Comparison of ENCODE assay signal across 8 cellular contexts in genomic region chr6:31659649-31660223, GRCh38. TPM values are rescaled to one million over a fixed set of nuclear protein-coding genes. Genes with fewer than 3 reads are reported as not detected.
A peak's percentile ranks its signal among the peaks of the same experiment; 100 is the strongest.
DNase-seq lines count a peak whose midpoint lies in the region; FAIRE-seq and TF ChIP-seq lines count a peak whose summit lies in the region.

No MANE protein-coding gene starts in this region.

- H3K4me2 ChIP-seq in KMS-11: peak overlapping the region; percentile 87
- peak overlapping the region; percentile 99 for H3K4me2 ChIP-seq in astrocyte (ENCODE audit: low read length)

- DNase-seq in CD14-positive monocyte (ENCODE audit: low spot score) (no peak), astrocyte (ENCODE audit: low read depth) (peak; percentile 19), iris pigment epithelial cell (ENCODE audit: low read depth) (peak; percentile 36), retina (no peak), GM10248 (ENCODE audit: extremely low spot score) (no peak), RCC 7860 (ENCODE audit: low spot score) (no peak)

- peak overlapping the region; percentile 42; the same call in 1 of the 2 replicates for H3K27ac ChIP-seq in KMS-11
- peak overlapping the region; percentile 58 for H3K27ac ChIP-seq in astrocyte (ENCODE audit: low read depth, low read length)
- peak overlapping the region; percentile 87 for H3K27ac ChIP-seq in stomach smooth muscle (ENCODE audit: low read length)

- H3K36me3 Mint-ChIP-seq in CD14-positive monocyte (peaks cover 46 to 74% of the 10 kb centered on the region in 2 donors), astrocyte (ENCODE audit: low read depth, unreplicated experiment) (peaks cover 25% of the 10 kb centered on the region)

- H3K9me3 ChIP-seq in astrocyte (ENCODE audit: insufficient read depth, low read depth, low read length): no peaks in the 10 kb centered on the region
- H3K9me3 ChIP-seq in stomach smooth muscle (ENCODE audit: control insufficient read depth in 2 of 2, low read length in 2 of 2): no peaks in the 10 kb centered on the region

- peak overlapping the region; percentile 93 to 97 for H3K4me3 Mint-ChIP-seq in CD14-positive monocyte
- peak overlapping the region; percentile 90 for H3K4me3 Mint-ChIP-seq in astrocyte (ENCODE audit: unreplicated experiment)

- H3K9ac ChIP-seq in KMS-11: peak overlapping the region; percentile 60; the same call in 1 of the 2 replicates
- H3K9ac ChIP-seq in astrocyte (ENCODE audit: low read length): peak overlapping the region; percentile 85
- H3K9ac ChIP-seq in stomach smooth muscle (ENCODE audit: low read length in 2 of 2): peak overlapping the region; percentile 93 to 98

- H3K4me1 ChIP-seq in KMS-11 (ENCODE audit: low read depth, poor library complexity, severe bottlenecking) (peaks cover 45% of the 10 kb centered on the region), astrocyte (ENCODE audit: insufficient read depth, low read length) (peaks cover 43% of the 10 kb centered on the region), stomach smooth muscle (ENCODE audit: control insufficient read depth, insufficient read depth, low read length) (peaks cover 54% of the 10 kb centered on the region)

- H3K27me3 Mint-ChIP-seq in CD14-positive monocyte (ENCODE audit: low read depth in 3 of 3) (peaks cover 0 to 4% (median 0%) of the 10 kb centered on the region in 3 donors), astrocyte (ENCODE audit: low read depth, unreplicated experiment) (no peaks in the 10 kb centered on the region)

- H3K4me1 Mint-ChIP-seq in CD14-positive monocyte (peaks cover 80% of the 10 kb centered on the region), astrocyte (ENCODE audit: low read depth, unreplicated experiment) (peaks cover 29% of the 10 kb centered on the region)

- H3K27ac Mint-ChIP-seq in CD14-positive monocyte: peak overlapping the region; percentile 92 to 97 (median 95)
- peak overlapping the region; percentile 75 for H3K27ac Mint-ChIP-seq in astrocyte (ENCODE audit: unreplicated experiment)

- H3K27me3 ChIP-seq in KMS-11 (ENCODE audit: insufficient read depth, low read depth) (no peaks in the 10 kb centered on the region), astrocyte (ENCODE audit: insufficient read depth, low read length) (no peaks in the 10 kb centered on the region), stomach smooth muscle (ENCODE audit: control insufficient read depth in 1 of 2, insufficient read depth in 2 of 2, low read length in 2 of 2) (no peaks in the 10 kb centered on the region)

- intact Hi-C loops in CD14-positive monocyte (cut with micrococcal nuclease): loop anchor here in 1 of 2 donors (5.0 kb wide), 1 partner anchor 112 kb away; the partner anchor contains the start of genes ATP6V1G2 and NFKBIL1

- H2AFZ ChIP-seq in KMS-11 (ENCODE audit: low read depth) (no peak overlapping the region), astrocyte (ENCODE audit: low read depth, low read length) (no peak overlapping the region)

- POLR2A ChIA-PET in GM10248 (lab: Yijun Ruan, JAX): no interaction called here

- peaks cover 33% of the 10 kb centered on the region for H3K79me2 ChIP-seq in KMS-11 (ENCODE audit: insufficient read depth, low read depth)
- H3K79me2 ChIP-seq in astrocyte (ENCODE audit: insufficient read depth, low read length): peaks cover 82% of the 10 kb centered on the region

- CTCF ChIA-PET in GM10248 (lab: Yijun Ruan, JAX): interaction anchor here (1.7 kb wide), 1 partner anchor 71 kb away, joined by 3 read pairs; no protein-coding TSS in a partner anchor

- H3K36me3 ChIP-seq in KMS-11 (ENCODE audit: insufficient read depth) (no peaks in the 10 kb centered on the region), astrocyte (ENCODE audit: insufficient read depth, low read length) (peaks cover 5% of the 10 kb centered on the region), stomach smooth muscle (ENCODE audit: control insufficient read depth in 2 of 2, insufficient read depth in 2 of 2, low read length in 2 of 2) (peaks cover 0 to 24% of the 10 kb centered on the region in 2 donors)

- no peaks in the 10 kb centered on the region for H4K20me1 ChIP-seq in KMS-11 (ENCODE audit: insufficient read depth)
- peaks cover 32% of the 10 kb centered on the region for H4K20me1 ChIP-seq in astrocyte (ENCODE audit: insufficient read depth, low read length)

- TF ChIP-seq CTCF in CD14-positive monocyte (IDR thresholded peaks at IDR 0.05) (no peak), KMS-11 (conservative IDR thresholded peaks at IDR 0.05; ENCODE audit: low read depth, low read length) (no peak), astrocyte (IDR thresholded peaks at IDR 0.05; ENCODE audit: insufficient read depth, low read depth, low read length) (no peak), GM10248 (IDR thresholded peaks at IDR 0.05; ENCODE audit: control extremely low read depth, extremely low read depth, low read depth, missing control alignments) (no peak)

- H3K9me3 Mint-ChIP-seq in CD14-positive monocyte (peaks cover 0 to 2% (median 0%) of the 10 kb centered on the region in 7 donors), astrocyte (ENCODE audit: unreplicated experiment) (no peaks in the 10 kb centered on the region)

- no peak for FAIRE-seq in astrocyte (lab: Jason Lieb, UNC)
- FAIRE-seq in RCC 7860 (lab: Jason Lieb, UNC): no peak

- H3K4me3 ChIP-seq in KMS-11 (IDR thresholded peaks at IDR 0.05; ENCODE audit: insufficient read depth, low read depth, low read length): no peak overlapping the region
- H3K4me3 ChIP-seq in astrocyte (ENCODE audit: insufficient read depth, low read depth, low read length): peak overlapping the region; percentile 82
- peak overlapping the region; percentile 96 to 97 for H3K4me3 ChIP-seq in stomach smooth muscle (ENCODE audit: low read length in 2 of 2)

RNA-seq across cellular contexts. Expression of gene C6orf47, which starts 0.8 kb away (rescaled TPM):
- polyA plus RNA-seq in CD14-positive monocyte: 10 to 100 TPM; 18.1 to 23.4 TPM
- total RNA-seq in astrocyte: 14.7 and 15.5 TPM in 2 replicates

RNA-seq across cellular contexts. Expression of gene APOM, which starts 4.0 kb away (rescaled TPM):
- 1 to 10 TPM; 4.2 to 4.8 TPM for polyA plus RNA-seq in CD14-positive monocyte
- 0.89 and 1.2 TPM in 2 replicates for total RNA-seq in astrocyte

RNA-seq across cellular contexts. Expression of gene GPANK1, which starts 5.1 kb away (rescaled TPM):
- polyA plus RNA-seq in CD14-positive monocyte: 10 to 100 TPM; 12.0 to 13.9 TPM
- total RNA-seq in astrocyte: 11.7 and 13.8 TPM in 2 replicates

RNA-seq across cellular contexts. Expression of gene CSNK2B, which starts 6.1 kb away (rescaled TPM):
- polyA plus RNA-seq in CD14-positive monocyte: 100 to 1,000 TPM; 195 to 227 TPM
- total RNA-seq in astrocyte: 200 and 208 TPM in 2 replicates

RNA-seq across cellular contexts. Expression of gene BAG6, which starts 7.3 kb away (rescaled TPM):
- polyA plus RNA-seq in CD14-positive monocyte: 10 to 100 TPM; 15.4 to 15.6 TPM
- 233 and 247 TPM in 2 replicates for total RNA-seq in astrocyte

Comparison
In these comparisons a context has a peak if more than half of its experiments do, and no peak if none do; other contexts are left out.
1. DNase-seq: peak in astrocyte (single experiment) and iris pigment epithelial cell (single experiment); none in CD14-positive monocyte (single experiment), retina (single experiment), GM10248 (single experiment) and RCC 7860 (single experiment).
2. Peak in every context shown above with its lines, with median percentiles within 50 percentile points of each other: H3K27ac ChIP-seq and H3K9ac ChIP-seq.